In genomic region chr2:100279586-100280534, GRCh38 we compare ENCODE assay signal across 29 cellular contexts. TPM values are rescaled to one million over a fixed set of nuclear protein-coding genes. Genes with fewer than 3 reads are reported as not detected.
"Had no signal": no experiment of that assay in that cellular context is flagged by ENCODE, and none has a peak within 500 bp of the region (broad histone marks: within the 10 kb centered on the region; RNA-seq: fewer than 3 reads in every experiment).

No MANE protein-coding gene starts in this region.

- H3K36me3 ChIP-seq: lower lobe of right lung, thoracic aorta had no signal

- H3K27ac Mint-ChIP-seq: activated naive CD4-positive, alpha-beta T cell treated with anti-CD3 and anti-CD28 coated beads for 36 hours; activated naive CD8-positive, alpha-beta T cell treated with anti-CD3 and anti-CD28 coated beads for 36 hours; stimulated activated naive B cell treated with anti-CD40 and anti-IgM and Interleukin-4, amounts not matched to agents 10 μg/mL and 1 μg/mL and 100 μg/mL, for 72 hours had no signal

- H3K36me3 Mint-ChIP-seq: activated naive CD8-positive, alpha-beta T cell treated with anti-CD3 and anti-CD28 coated beads for 36 hours; natural killer cell; stimulated activated naive B cell treated with anti-CD40 and anti-IgM and Interleukin-4, amounts not matched to agents 10 μg/mL and 1 μg/mL and 100 μg/mL, for 72 hours had no signal

- DNase-seq: activated CD4-positive, alpha-beta T cell treated with anti-CD3 and anti-CD28 coated beads for 48 hours; activated CD4-positive, alpha-beta T cell treated with anti-CD3 and anti-CD28 coated beads, Interleukin-2, amount 50 U/mL, for 48 hours; activated effector memory CD4-positive, alpha-beta T cell treated with Interleukin-2 at 50 U/mL for 16 hours; activated naive CD4-positive, alpha-beta T cell treated with anti-CD3 and anti-CD28 coated beads for 36 hours; activated naive CD8-positive, alpha-beta T cell treated with anti-CD3 and anti-CD28 coated beads for 36 hours; central memory CD4-positive, alpha-beta T cell; dermis blood vessel endothelial cell; effector CD4-positive, alpha-beta T cell; foreskin keratinocyte; heart left ventricle; hypothalamus; kidney glomerular epithelial cell; lower lobe of right lung; mesenchymal stem cell; natural killer cell; small intestine; stimulated activated CD4-positive, alpha-beta T cell treated with anti-CD3 and anti-CD28 coated beads, Interleukin-1b, Interleukin-23, amount 100 ng/mL, for 48 hours; stimulated activated CD4-positive, alpha-beta T cell treated with anti-CD3 and anti-CD28 coated beads, Interleukin-4, amount 100 ng/mL, for 4 hours; stimulated activated CD8-positive, alpha-beta memory T cell treated with anti-CD3 and anti-CD28 coated beads, Interleukin-4, amount 100 ng/mL, for 48 hours; stimulated activated naive B cell treated with anti-CD40 and anti-IgM and Interleukin-4, amounts not matched to agents 10 μg/mL and 1 μg/mL and 100 μg/mL, for 72 hours; T-helper 1 cell; upper lobe of left lung had no signal

- H3K9me3 Mint-ChIP-seq: activated naive CD4-positive, alpha-beta T cell treated with anti-CD3 and anti-CD28 coated beads for 36 hours; activated naive CD8-positive, alpha-beta T cell treated with anti-CD3 and anti-CD28 coated beads for 36 hours; natural killer cell; stimulated activated naive B cell treated with anti-CD40 and anti-IgM and Interleukin-4, amounts not matched to agents 10 μg/mL and 1 μg/mL and 100 μg/mL, for 72 hours; T-helper 2 cell treated with Interferon-gamma antibody and Interleukin-4, amounts not matched to agents 5 μg/mL and 100 μg/mL, for 36 hours had no signal

- FAIRE-seq: colon, small intestine had no signal

- H3K4me1 ChIP-seq: foreskin keratinocyte, lower lobe of right lung, upper lobe of left lung had no signal

- H3K27me3 ChIP-seq: esophagus muscularis mucosa, heart left ventricle, upper lobe of left lung had no signal

- H3K4me3 Mint-ChIP-seq: activated naive CD4-positive, alpha-beta T cell treated with anti-CD3 and anti-CD28 coated beads for 36 hours; activated naive CD8-positive, alpha-beta T cell treated with anti-CD3 and anti-CD28 coated beads for 36 hours; stimulated activated naive B cell treated with anti-CD40 and anti-IgM and Interleukin-4, amounts not matched to agents 10 μg/mL and 1 μg/mL and 100 μg/mL, for 72 hours; T-helper 2 cell treated with Interferon-gamma antibody and Interleukin-4, amounts not matched to agents 5 μg/mL and 100 μg/mL, for 36 hours had no signal

- H3K27ac ChIP-seq: foreskin keratinocyte, heart left ventricle, lower lobe of right lung, thoracic aorta, upper lobe of left lung, VCaP had no signal

- H3K9me3 ChIP-seq: esophagus muscularis mucosa, heart left ventricle, lower lobe of right lung, thoracic aorta, upper lobe of left lung had no signal

- ATAC-seq: foreskin keratinocyte; heart left ventricle; left lobe of liver; lower lobe of right lung; sciatic nerve; stimulated activated naive B cell treated with anti-CD40 and anti-IgM and Interleukin-4, amounts not matched to agents 10 μg/mL and 1 μg/mL and 100 μg/mL, for 72 hours had no signal

- H3K4me3 ChIP-seq: esophagus muscularis mucosa, heart left ventricle, lower lobe of right lung, thoracic aorta, upper lobe of left lung had no signal

RNA-seq across cellular contexts. Expression of gene LONRF2, which starts 42.4 kb away (rescaled TPM):
- total RNA-seq: activated naive CD4-positive, alpha-beta T cell treated with anti-CD3 and anti-CD28 coated beads for 36 hours; activated naive CD8-positive, alpha-beta T cell treated with anti-CD3 and anti-CD28 coated beads for 36 hours; dermis blood vessel endothelial cell; foreskin keratinocyte; natural killer cell had no signal
- polyA plus RNA-seq: foreskin keratinocyte had no signal
